ENCODE assay signal across 1 cellular context in genomic region chr11:44744160-44744559, GRCh38.
TF ChIP-seq lines count a peak whose summit lies in the region.

No MANE protein-coding gene starts in this region.

TF ChIP-seq in IMR-90, 13 proteins besides CTCF, POLR2A, EP300 and RAD21 (continued from another document):
- TF ChIP-seq USF2 (IDR thresholded peaks at IDR 0.05; ENCODE audit: low read depth, low read length) (no peak), MXI1 (IDR thresholded peaks at IDR 0.05; ENCODE audit: borderline replicate concordance, low read depth, low read length) (no peak), MAFK (IDR thresholded peaks at IDR 0.05; ENCODE audit: low read depth, low read length) (no peak), NFE2L2 (IDR thresholded peaks at IDR 0.05; ENCODE audit: low read depth, low read length) (no peak), MAZ (IDR thresholded peaks at IDR 0.05; ENCODE audit: borderline replicate concordance, low read depth, low read length) (no peak), RFX5 (IDR thresholded peaks at IDR 0.05; ENCODE audit: low read depth, low read length) (no peak)
